12 cellular contexts compared by ENCODE assay signal in the genomic region with DNA sequence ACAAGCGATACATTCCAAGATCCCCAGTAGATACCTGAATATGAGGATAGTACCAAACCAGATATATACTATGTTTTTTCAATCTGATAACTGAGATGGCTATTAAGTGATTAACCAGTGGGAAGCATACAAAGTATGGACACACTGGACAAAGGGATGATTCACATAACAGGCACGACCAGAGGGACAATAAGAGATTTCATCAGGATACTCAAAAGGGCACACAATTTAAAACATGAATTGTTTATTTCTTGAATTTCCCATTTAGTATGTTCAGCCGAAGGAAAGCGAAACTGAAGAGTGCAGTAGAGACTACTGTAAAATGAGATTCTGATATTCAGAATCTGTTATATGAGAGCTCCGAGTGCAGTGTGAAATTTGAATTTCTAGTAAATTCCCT. TPM values are rescaled to one million over a fixed set of nuclear protein-coding genes. Genes with fewer than 3 reads are reported as not detected.
DNase-seq lines count a peak whose midpoint lies in the region; ATAC-seq and TF ChIP-seq lines count a peak whose summit lies in the region.
"Had no signal": no experiment of that assay in that cellular context is flagged by ENCODE, and none has a peak within 500 bp of the region (broad histone marks: within the 10 kb centered on the region; RNA-seq: fewer than 3 reads in every experiment).

No MANE protein-coding gene starts in this region.

- peaks cover 100% of the 10 kb centered on the region for H3K79me2 ChIP-seq in Karpas-422 (ENCODE audit: low read length)

- DNase-seq in activated CD4-positive, alpha-beta T cell treated with anti-CD3 and anti-CD28 coated beads for 36 hours = no peak
- DNase-seq in activated CD4-positive, alpha-beta T cell treated with anti-CD3 and anti-CD28 coated beads for 4 hours = no peak
- no peak for DNase-seq in Karpas-422
- no peak for DNase-seq in caudate nucleus (lab: John Stamatoyannopoulos, UW)
- DNase-seq in putamen (ENCODE audit: low spot score) = peak; percentile 50
- no peak for DNase-seq in amygdala (lab: John Stamatoyannopoulos, UW)
- no peak for DNase-seq in NCI-H1105 (lab: John Stamatoyannopoulos, UW)
- DNase-seq in BE2C = no peak
- DNase-seq: KBM-7, thyroid gland had no signal

- intact Hi-C loops in activated CD4-positive, alpha-beta T cell treated with anti-CD3 and anti-CD28 coated beads for 36 hours (cut with DNase I, micrococcal nuclease) = no loop called here

- peaks cover 10% of the 10 kb centered on the region for H3K36me3 Mint-ChIP-seq in activated CD4-positive, alpha-beta T cell treated with anti-CD3 and anti-CD28 coated beads for 36 hours (ENCODE audit: low read depth)

- POLR2A ChIA-PET in activated CD4-positive, alpha-beta T cell treated with anti-CD3 and anti-CD28 coated beads for 36 hours (lab: Charles Lee) = interaction anchor here (0.9 kb wide), 1 partner anchor 10 kb away, joined by 3 read pairs; no protein-coding TSS in a partner anchor

- H3K4me3 Mint-ChIP-seq in activated CD4-positive, alpha-beta T cell treated with anti-CD3 and anti-CD28 coated beads for 36 hours = peak overlapping the region; percentile 21

- no peaks in the 10 kb centered on the region for H3K27me3 Mint-ChIP-seq in activated CD4-positive, alpha-beta T cell treated with anti-CD3 and anti-CD28 coated beads for 36 hours

- CTCF ChIA-PET in activated CD4-positive, alpha-beta T cell treated with anti-CD3 and anti-CD28 coated beads for 36 hours (lab: Charles Lee) = interaction anchor here (0.6 to 2.0 kb wide), 2 partner anchors 11 to 1530 kb away, joined by 3 to 8 read pairs; a partner anchor contains a TSS

- H3K9ac ChIP-seq in Karpas-422 (ENCODE audit: low read length) = peak overlapping the region; percentile 29

- peaks cover 94% of the 10 kb centered on the region for H3K4me1 ChIP-seq in Karpas-422 (ENCODE audit: low read length)
- no peaks in the 10 kb centered on the region; the same call in 1 of the 2 replicates for H3K4me1 ChIP-seq in BE2C

- H3K4me3 ChIP-seq in Karpas-422 (ENCODE audit: low read length) (no peak overlapping the region), BE2C (ENCODE audit: low read depth, low read length) (no peak overlapping the region)
- H3K4me3 ChIP-seq: thyroid gland had no signal

- peaks cover 12% of the 10 kb centered on the region; the same call in 1 of the 2 replicates for H4K20me1 ChIP-seq in Karpas-422 (ENCODE audit: insufficient read depth, low read depth, low read length)

- H3K27ac Mint-ChIP-seq in activated CD4-positive, alpha-beta T cell treated with anti-CD3 and anti-CD28 coated beads for 36 hours = peak overlapping the region; percentile 73

- no peaks in the 10 kb centered on the region for H3K27me3 ChIP-seq in Karpas-422 (ENCODE audit: low read length)
- no peaks in the 10 kb centered on the region for H3K27me3 ChIP-seq in BE2C
- H3K27me3 ChIP-seq: thyroid gland had no signal

- peaks cover 73% of the 10 kb centered on the region for H3K4me1 Mint-ChIP-seq in activated CD4-positive, alpha-beta T cell treated with anti-CD3 and anti-CD28 coated beads for 36 hours

- ATAC-seq in activated CD4-positive, alpha-beta T cell treated with anti-CD3 and anti-CD28 coated beads for 36 hours = no peak
- ATAC-seq: left lobe of liver had no signal

- H3K27ac ChIP-seq in Karpas-422 (ENCODE audit: low read length) = peak overlapping the region; percentile 65
- H3K27ac ChIP-seq in caudate nucleus (ENCODE audit: low read depth, low read length) = peak overlapping the region; percentile 79
- H3K27ac ChIP-seq: 22Rv1, thyroid gland had no signal

- H3K9me3 ChIP-seq in Karpas-422 (ENCODE audit: low read length) = no peaks in the 10 kb centered on the region
- H3K9me3 ChIP-seq in BE2C = no peaks in the 10 kb centered on the region
- H3K9me3 ChIP-seq: thyroid gland had no signal

- no peaks in the 10 kb centered on the region for H3K9me3 Mint-ChIP-seq in activated CD4-positive, alpha-beta T cell treated with anti-CD3 and anti-CD28 coated beads for 36 hours (ENCODE audit: low read depth)

- no peak for TF ChIP-seq CTCF in BE2C (IDR thresholded peaks at IDR 0.05; ENCODE audit: low read depth, low read length)

- H3K36me3 ChIP-seq in Karpas-422 (ENCODE audit: insufficient read depth, low read length) = 0 out of 2 replicates have a peak, but pooled peaks cover 2% of the 10 kb centered on the region
- no peaks in the 10 kb centered on the region for H3K36me3 ChIP-seq in BE2C
- H3K36me3 ChIP-seq: thyroid gland had no signal

- no peaks in the 10 kb centered on the region for H3K9me2 ChIP-seq in Karpas-422 (replicated peaks; ENCODE audit: insufficient read depth, low read length)

- no peak overlapping the region for H2AFZ ChIP-seq in Karpas-422 (ENCODE audit: low read length)

- peak overlapping the region; percentile 54 for H3K4me2 ChIP-seq in Karpas-422 (ENCODE audit: low read depth, low read length, poor library complexity, severe bottlenecking)

RNA-seq across cellular contexts. Expression of a gene that starts 10.6 kb away (rescaled TPM):
- 10 to 100 TPM; 40.2 to 40.5 TPM for total RNA-seq in activated CD4-positive, alpha-beta T cell treated with anti-CD3 and anti-CD28 coated beads for 36 hours
- total RNA-seq in Karpas-422 (2014; rRNA removed; shearing (Covaris generic); ENCODE audit: low replicate concordance) = 77.9 and 113 TPM in 2 replicates
- 15.6 TPM for polyA plus RNA-seq in BE2C (2012; ENCODE audit: insufficient read depth, insufficient read length, low read depth)
